In genomic region chr2:222883420-222883819, GRCh38 we compare ENCODE assay signal across 27 cellular contexts. TPM values are rescaled to one million over a fixed set of nuclear protein-coding genes. Genes with fewer than 3 reads are reported as not detected.
A peak's percentile ranks its signal among the peaks of the same experiment; 100 is the strongest.
DNase-seq lines count a peak whose midpoint lies in the region; ATAC-seq and TF ChIP-seq lines count a peak whose summit lies in the region.
"Had no signal": no experiment of that assay in that cellular context is flagged by ENCODE, and none has a peak within 500 bp of the region (broad histone marks: within the 10 kb centered on the region; RNA-seq: fewer than 3 reads in every experiment).

No MANE protein-coding gene starts in this region.

- H3K36me3 ChIP-seq in heart right ventricle (no peaks in the 10 kb centered on the region), thoracic aorta (no peaks in the 10 kb centered on the region)
- H3K36me3 ChIP-seq: esophagus muscularis mucosa, tibial nerve had no signal

- H3K27me3 ChIP-seq in heart right ventricle (no peaks in the 10 kb centered on the region), thoracic aorta (replicated peaks; ENCODE audit: insufficient read depth) (no peaks in the 10 kb centered on the region)
- H3K27me3 ChIP-seq: BLaER1, esophagus muscularis mucosa, tibial nerve had no signal

- H3K27ac ChIP-seq in heart right ventricle (peak overlapping the region in 7 of 10 donors; percentile 28 to 70 (median 50)), thoracic aorta (peak overlapping the region; percentile 43 to 58)
- H3K27ac ChIP-seq: BLaER1, GM23248 had no signal

- ATAC-seq in heart right ventricle (peak in 1 of 8 donors; percentile 13), thoracic aorta (ENCODE audit: insufficient number of reproducible peaks, low FRiP score, low read depth) (no peak)
- ATAC-seq in central memory CD8-positive, alpha-beta T cell (replicated peaks; ENCODE audit: extremely low read depth, poor library complexity, severe bottlenecking): no peak
- ATAC-seq: activated CD8-positive, alpha-beta memory T cell treated with anti-CD3 and anti-CD28 coated beads, Interleukin-2, amount 10 ng/mL, durations not matched to agents 7 days and 5 days; natural killer cell treated with Interleukin-12 subunit alpha and Interleukin-12 subunit beta and Interleukin-15 and Interleukin-18, amount 100 ng/mL, for 72 hours had no signal

- DNase-seq in heart right ventricle: no peak
- DNase-seq in cardiac septum (ENCODE audit: low spot score): no peak
- DNase-seq in central memory CD8-positive, alpha-beta T cell (ENCODE audit: low spot score in 2 of 2): no peak
- DNase-seq in osteocyte (ENCODE audit: extremely low spot score, unreplicated experiment): no peak
- no peak for DNase-seq in thoracic aorta (ENCODE audit: low spot score)
- no peak for DNase-seq in NCI-H2196 treated with DMSO at 0.1 percent for 48 hours (lab: John Stamatoyannopoulos, UW; ENCODE audit: unreplicated experiment)
- no peak for DNase-seq in epidermal melanocyte (ENCODE audit: insufficient read length, low spot score)
- no peak for DNase-seq in activated CD4-positive, CD25-positive, alpha-beta regulatory T cell (lab: John Stamatoyannopoulos, UW)
- DNase-seq: activated CD4-positive, alpha-beta T cell treated with anti-CD3 and anti-CD28 coated beads, Interleukin-2, amount 10 ng/mL, durations not matched to agents 7 days and 5 days; activated CD8-positive, alpha-beta memory T cell treated with anti-CD3 and anti-CD28 coated beads, Interleukin-2, amount 10 ng/mL, durations not matched to agents 7 days and 5 days; effector memory CD4-positive, alpha-beta T cell; EL; kidney glomerular epithelial cell; NCI-H1048; NCI-H187 treated with DMSO at 0.1 percent for 48 hours; NCI-H82; posterior cingulate gyrus; stimulated activated CD4-positive, alpha-beta T cell treated with anti-CD3 and anti-CD28 coated beads, Interleukin-4, amount 100 ng/mL, for 24 hours; stimulated activated naive CD4-positive, alpha-beta T cell treated with Interleukin-2 at 50 U/mL for 16 hours; T-helper 2 cell had no signal

- intact Hi-C loops in heart right ventricle (cut with DNase I) (no loop called here), cardiac septum (cut with DNase I) (no loop called here)

- peaks cover 6% of the 10 kb centered on the region for H3K36me3 Mint-ChIP-seq in central memory CD8-positive, alpha-beta T cell (ENCODE audit: insufficient read depth)
- peaks cover 4% of the 10 kb centered on the region for H3K36me3 Mint-ChIP-seq in osteocyte (ENCODE audit: unreplicated experiment)
- H3K36me3 Mint-ChIP-seq: activated CD8-positive, alpha-beta memory T cell treated with anti-CD3 and anti-CD28 coated beads, Interleukin-2, amount 10 ng/mL, durations not matched to agents 7 days and 5 days; natural killer cell treated with Interleukin-12 subunit alpha and Interleukin-12 subunit beta and Interleukin-15 and Interleukin-18, amount 100 ng/mL, for 72 hours had no signal

- no peak overlapping the region for H3K4me3 Mint-ChIP-seq in central memory CD8-positive, alpha-beta T cell
- no peak overlapping the region for H3K4me3 Mint-ChIP-seq in osteocyte (ENCODE audit: unreplicated experiment)
- H3K4me3 Mint-ChIP-seq: activated CD4-positive, alpha-beta T cell treated with anti-CD3 and anti-CD28 coated beads, Interleukin-2, amount 10 ng/mL, durations not matched to agents 7 days and 5 days; activated CD8-positive, alpha-beta memory T cell treated with anti-CD3 and anti-CD28 coated beads, Interleukin-2, amount 10 ng/mL, durations not matched to agents 7 days and 5 days; activated naive CD4-positive, alpha-beta T cell treated with anti-CD3 and anti-CD28 coated beads, Interleukin-2, amount 50 U/mL, for 24 hours; activated T-helper 1 cell treated with anti-CD3 and anti-CD28 coated beads, Interleukin-12 subunit alpha, Interleukin-12 subunit beta, Interleukin-2, Interleukin-4 antibody, amounts not matched to agents 30 ng/mL and 10 ng/mL and 1 ng/mL, durations not matched to agents 14 hours and 24 hours and 36 hours; natural killer cell treated with Interleukin-12 subunit alpha and Interleukin-12 subunit beta and Interleukin-15 and Interleukin-18, amount 100 ng/mL, for 72 hours had no signal

- WGBS in heart right ventricle, 2 donors: 63 to 72% methylated on average over 3 of the region's 3 CpGs

- no peak overlapping the region for H3K4me3 ChIP-seq in heart right ventricle
- no peak overlapping the region for H3K4me3 ChIP-seq in thoracic aorta
- H3K4me3 ChIP-seq: BLaER1, esophagus muscularis mucosa, GM23248, tibial nerve had no signal

- H3K4me1 ChIP-seq in heart right ventricle (peaks cover 12 to 71% (median 48%) of the 10 kb centered on the region in 9 donors), thoracic aorta (ENCODE audit: control insufficient read depth in 1 of 2, low read depth in 2 of 2) (peaks cover 44 to 60% of the 10 kb centered on the region in 2 donors)
- H3K4me1 ChIP-seq: BLaER1 had no signal

- TF ChIP-seq CTCF in heart right ventricle (IDR thresholded peaks at IDR 0.05): no peak
- TF ChIP-seq CTCF in osteocyte (IDR thresholded peaks at IDR 0.05): no peak
- TF ChIP-seq CTCF in thoracic aorta (IDR thresholded peaks at IDR 0.05): no peak

- peak overlapping the region; percentile 55 for H3K27ac Mint-ChIP-seq in central memory CD8-positive, alpha-beta T cell (ENCODE audit: low read depth)
- peak overlapping the region; percentile 72 for H3K27ac Mint-ChIP-seq in osteocyte (ENCODE audit: unreplicated experiment)
- H3K27ac Mint-ChIP-seq: activated CD4-positive, alpha-beta T cell treated with anti-CD3 and anti-CD28 coated beads, Interleukin-2, amount 10 ng/mL, durations not matched to agents 7 days and 5 days; activated CD8-positive, alpha-beta memory T cell treated with anti-CD3 and anti-CD28 coated beads, Interleukin-2, amount 10 ng/mL, durations not matched to agents 7 days and 5 days; activated naive CD4-positive, alpha-beta T cell treated with anti-CD3 and anti-CD28 coated beads, Interleukin-2, amount 50 U/mL, for 24 hours; activated T-helper 1 cell treated with anti-CD3 and anti-CD28 coated beads, Interleukin-12 subunit alpha, Interleukin-12 subunit beta, Interleukin-2, Interleukin-4 antibody, amounts not matched to agents 30 ng/mL and 10 ng/mL and 1 ng/mL, durations not matched to agents 14 hours and 24 hours and 36 hours; natural killer cell treated with Interleukin-12 subunit alpha and Interleukin-12 subunit beta and Interleukin-15 and Interleukin-18, amount 100 ng/mL, for 72 hours had no signal

- H3K4me1 Mint-ChIP-seq in central memory CD8-positive, alpha-beta T cell: peaks cover 48% of the 10 kb centered on the region
- H3K4me1 Mint-ChIP-seq in osteocyte (ENCODE audit: unreplicated experiment): peaks cover 66% of the 10 kb centered on the region

- H3K9me3 ChIP-seq in heart right ventricle: no peaks in the 10 kb centered on the region
- no peaks in the 10 kb centered on the region for H3K9me3 ChIP-seq in thoracic aorta
- H3K9me3 ChIP-seq: esophagus muscularis mucosa, tibial nerve had no signal

- no peaks in the 10 kb centered on the region for H3K27me3 Mint-ChIP-seq in central memory CD8-positive, alpha-beta T cell
- H3K27me3 Mint-ChIP-seq in osteocyte (ENCODE audit: unreplicated experiment): no peaks in the 10 kb centered on the region
- H3K27me3 Mint-ChIP-seq: activated CD4-positive, alpha-beta T cell treated with anti-CD3 and anti-CD28 coated beads, Interleukin-2, amount 10 ng/mL, durations not matched to agents 7 days and 5 days; activated CD8-positive, alpha-beta memory T cell treated with anti-CD3 and anti-CD28 coated beads, Interleukin-2, amount 10 ng/mL, durations not matched to agents 7 days and 5 days; activated naive CD4-positive, alpha-beta T cell treated with anti-CD3 and anti-CD28 coated beads, Interleukin-2, amount 50 U/mL, for 24 hours; natural killer cell treated with Interleukin-12 subunit alpha and Interleukin-12 subunit beta and Interleukin-15 and Interleukin-18, amount 100 ng/mL, for 72 hours had no signal

- no peaks in the 10 kb centered on the region for H3K9me3 Mint-ChIP-seq in central memory CD8-positive, alpha-beta T cell
- H3K9me3 Mint-ChIP-seq in osteocyte (ENCODE audit: unreplicated experiment): no peaks in the 10 kb centered on the region
- H3K9me3 Mint-ChIP-seq: activated CD4-positive, alpha-beta T cell treated with anti-CD3 and anti-CD28 coated beads, Interleukin-2, amount 10 ng/mL, durations not matched to agents 7 days and 5 days; activated naive CD4-positive, alpha-beta T cell treated with anti-CD3 and anti-CD28 coated beads, Interleukin-2, amount 50 U/mL, for 24 hours; activated T-helper 1 cell treated with anti-CD3 and anti-CD28 coated beads, Interleukin-12 subunit alpha, Interleukin-12 subunit beta, Interleukin-2, Interleukin-4 antibody, amounts not matched to agents 30 ng/mL and 10 ng/mL and 1 ng/mL, durations not matched to agents 14 hours and 24 hours and 36 hours; natural killer cell treated with Interleukin-12 subunit alpha and Interleukin-12 subunit beta and Interleukin-15 and Interleukin-18, amount 100 ng/mL, for 72 hours had no signal

RNA-seq across cellular contexts. Expression of gene ACSL3, which starts 22.6 kb away (rescaled TPM):
- total RNA-seq in heart right ventricle: 10 to 100 TPM; 37.9 to 67.2 (median 54.8) TPM
- 10 to 100 TPM; 12.7 to 20.3 TPM for polyA plus RNA-seq in heart right ventricle
- total RNA-seq in cardiac septum: 37.4 TPM
- 129 and 131 TPM in 2 replicates for total RNA-seq in osteocyte
- total RNA-seq in thoracic aorta: 10 to 100 TPM; 65.1 to 79.0 TPM
